1 cellular context compared by ENCODE assay signal in the genomic region with DNA sequence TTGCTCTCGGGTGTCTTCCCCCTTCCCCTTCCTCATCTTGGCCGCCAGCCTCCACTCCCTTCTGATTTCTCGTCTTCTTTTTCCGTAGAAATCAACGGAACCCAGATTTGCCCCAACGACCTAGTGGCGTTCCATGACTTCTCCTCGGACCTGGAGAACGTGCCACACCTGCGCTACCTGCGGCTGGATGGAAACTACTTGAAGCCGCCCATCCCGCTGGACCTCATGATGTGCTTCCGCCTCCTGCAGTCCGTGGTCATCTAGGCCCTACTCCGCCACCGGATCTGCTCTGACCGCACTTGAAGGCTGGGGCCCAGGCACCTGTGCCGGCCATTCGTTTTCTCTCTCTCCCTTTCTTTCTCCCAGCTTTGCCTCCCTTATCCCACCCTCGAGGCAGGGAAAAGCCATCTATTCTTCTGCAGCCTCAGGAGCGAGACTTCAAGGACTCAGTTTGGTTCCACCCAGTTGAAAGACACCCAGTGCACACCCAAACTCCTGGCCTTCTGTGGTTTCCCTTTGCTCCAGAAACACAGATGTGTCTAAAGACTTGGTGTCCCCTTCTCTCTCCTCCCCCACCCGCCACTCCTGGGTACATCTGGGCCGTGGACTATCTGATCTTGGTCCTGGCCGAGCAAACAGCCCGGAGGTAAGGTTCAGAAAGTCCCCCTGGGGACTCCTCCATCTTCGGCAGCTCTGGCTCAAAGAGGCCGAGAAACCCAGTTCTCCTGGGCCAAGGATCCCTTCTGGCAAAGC.
TF ChIP-seq lines count a peak whose summit lies in the region.

No MANE protein-coding gene starts in this region.

TF ChIP-seq in H1, 55 proteins besides CTCF, POLR2A, EP300 and RAD21:
- TF ChIP-seq MAFK (IDR thresholded peaks at IDR 0.05; ENCODE audit: low read depth, low read length) (no peak), SUZ12 (IDR thresholded peaks at IDR 0.05; ENCODE audit: low read length) (no peak), BRCA1 (IDR thresholded peaks at IDR 0.05; ENCODE audit: low read depth, low read length) (no peak), NANOG (IDR thresholded peaks at IDR 0.05; ENCODE audit: insufficient read depth, low read depth, low read length, poor library complexity, severe bottlenecking) (no peak), POLR2AphosphoS5 (IDR thresholded peaks at IDR 0.05; ENCODE audit: low read depth, low read length) (no peak), CREB1 (IDR thresholded peaks at IDR 0.05) (no peak), HDAC2 (IDR thresholded peaks at IDR 0.05; ENCODE audit: borderline replicate concordance in 1 of 2, low read depth in 2 of 2, low read length in 2 of 2) (no peak), TCF12 (IDR thresholded peaks at IDR 0.05; ENCODE audit: low read depth, low read length) (no peak), ASH2L (IDR thresholded peaks at IDR 0.05; ENCODE audit: low read length) (no peak), NRF1 (IDR thresholded peaks at IDR 0.05; ENCODE audit: low read depth, low read length) (no peak), CBX5 (IDR thresholded peaks at IDR 0.05; ENCODE audit: low read depth, low read length) (no peak), CHD7 (IDR thresholded peaks at IDR 0.05; ENCODE audit: insufficient replicate concordance, low read length) (no peak), CEBPB (IDR thresholded peaks at IDR 0.05; ENCODE audit: low read depth, low read length) (no peak), TAF7 (optimal IDR thresholded peaks at IDR 0.05; ENCODE audit: borderline replicate concordance, low read depth, low read length) (no peak), TAF1 (IDR thresholded peaks at IDR 0.05; ENCODE audit: low read depth, low read length) (no peak), HDAC6 (IDR thresholded peaks at IDR 0.05; ENCODE audit: low read depth, low read length) (no peak), EGR1 (IDR thresholded peaks at IDR 0.05; ENCODE audit: borderline replicate concordance, low read depth, low read length) (no peak)
